In genomic region chr12:121214171-121214777, GRCh38 we compare ENCODE assay signal across 9 cellular contexts. TPM values are rescaled to one million over a fixed set of nuclear protein-coding genes. Genes with fewer than 3 reads are reported as not detected.
DNase-seq lines count a peak whose midpoint lies in the region; ATAC-seq and TF ChIP-seq lines count a peak whose summit lies in the region.
"Had no signal": no experiment of that assay in that cellular context is flagged by ENCODE, and none has a peak within 500 bp of the region (broad histone marks: within the 10 kb centered on the region; RNA-seq: fewer than 3 reads in every experiment).

No MANE protein-coding gene starts in this region.

- ATAC-seq in HG02678 (IDR thresholded peaks at IDR 0.05; ENCODE audit: unreplicated experiment): no peak
- no peak for ATAC-seq in HG03442 (IDR thresholded peaks at IDR 0.05; ENCODE audit: unreplicated experiment)

- H3K4me3 ChIP-seq in tibial nerve: no peak overlapping the region

- peak overlapping the region; percentile 34 for H3K27ac Mint-ChIP-seq in activated naive CD4-positive, alpha-beta T cell treated with anti-CD3 and anti-CD28 coated beads for 36 hours
- H3K27ac Mint-ChIP-seq in activated T-helper 2 cell treated with anti-CD3 and anti-CD28 coated beads, Interferon-gamma antibody, Interleukin-2, Interleukin-4, amounts not matched to agents 10 μg/mL and 5 μg/mL and 100 μg/mL, durations not matched to agents 14 hours and 24 hours and 36 hours: peak overlapping the region; percentile 75
- peak overlapping the region in 5 of 6 donors; percentile 2 to 69 (median 33) for H3K27ac Mint-ChIP-seq in immature natural killer cell

- H3K27me3 Mint-ChIP-seq in activated naive CD4-positive, alpha-beta T cell treated with anti-CD3 and anti-CD28 coated beads for 36 hours (ENCODE audit: low read depth): no peaks in the 10 kb centered on the region
- H3K27me3 Mint-ChIP-seq in activated T-helper 2 cell treated with anti-CD3 and anti-CD28 coated beads, Interferon-gamma antibody, Interleukin-2, Interleukin-4, amounts not matched to agents 10 μg/mL and 5 μg/mL and 100 μg/mL, durations not matched to agents 14 hours and 24 hours and 36 hours (ENCODE audit: low read depth): no peaks in the 10 kb centered on the region
- H3K27me3 Mint-ChIP-seq in immature natural killer cell (ENCODE audit: low read depth in 3 of 3): peaks cover 7 to 8% (median 7%) of the 10 kb centered on the region in 3 donors

- CTCF ChIA-PET in activated naive CD4-positive, alpha-beta T cell treated with anti-CD3 and anti-CD28 coated beads for 36 hours (lab: Charles Lee): interaction anchor here (0.8 to 1.4 kb wide), 2 partner anchors 9 to 16 kb away, joined by 3 read pairs; no protein-coding TSS in a partner anchor

- peak; percentile 52 for DNase-seq in activated naive CD4-positive, alpha-beta T cell treated with anti-CD3 and anti-CD28 coated beads for 36 hours
- no peak for DNase-seq in activated naive CD4-positive, alpha-beta T cell treated with anti-CD3 and anti-CD28 coated beads, Interleukin-2, amount 50 U/mL, for 16 hours
- no peak for DNase-seq in activated T-helper 2 cell treated with anti-CD3 and anti-CD28 coated beads, Interferon-gamma antibody, Interleukin-2, Interleukin-4, amounts not matched to agents 10 μg/mL and 5 μg/mL and 100 μg/mL, durations not matched to agents 14 hours and 24 hours and 36 hours (ENCODE audit: low spot score)
- no peak for DNase-seq in immature natural killer cell
- DNase-seq in tibial nerve (ENCODE audit: low spot score in 2 of 2): no peak
- no peak for DNase-seq in NCI-H1092 (lab: John Stamatoyannopoulos, UW)
- DNase-seq: DMS 273 treated with DMSO at 0.1 percent for 48 hours had no signal

- no peaks in the 10 kb centered on the region for H3K9me3 ChIP-seq in tibial nerve

- peaks cover 0 to 30% (median 19%) of the 10 kb centered on the region in 4 donors for H3K4me1 ChIP-seq in tibial nerve

- peaks cover 0 to 39% (median 10%) of the 10 kb centered on the region in 3 donors for H3K36me3 ChIP-seq in tibial nerve

- 78 to 81% methylated on average over 11 of the region's 11 CpGs for WGBS in tibial nerve, 2 donors

- no peak for TF ChIP-seq CTCF in tibial nerve (IDR thresholded peaks at IDR 0.05)

- H3K27me3 ChIP-seq in tibial nerve: no peaks in the 10 kb centered on the region

- intact Hi-C loops in activated naive CD4-positive, alpha-beta T cell treated with anti-CD3 and anti-CD28 coated beads for 36 hours (cut with micrococcal nuclease): loop anchor here (1.0 to 10.0 kb wide), 3 partner anchors 9 to 629 kb away; partner anchors contain the start of gene POP5
- intact Hi-C loops in activated T-helper 2 cell treated with anti-CD3 and anti-CD28 coated beads, Interferon-gamma antibody, Interleukin-2, Interleukin-4, amounts not matched to agents 10 μg/mL and 5 μg/mL and 100 μg/mL, durations not matched to agents 14 hours and 24 hours and 36 hours (cut with micrococcal nuclease): loop anchor here (1.0 to 5.0 kb wide), 3 partner anchors 9 to 177 kb away; partner anchors contain the start of gene OASL

- H3K4me1 Mint-ChIP-seq in activated naive CD4-positive, alpha-beta T cell treated with anti-CD3 and anti-CD28 coated beads for 36 hours (ENCODE audit: low read depth): peaks cover 31% of the 10 kb centered on the region
- peaks cover 41% of the 10 kb centered on the region for H3K4me1 Mint-ChIP-seq in activated T-helper 2 cell treated with anti-CD3 and anti-CD28 coated beads, Interferon-gamma antibody, Interleukin-2, Interleukin-4, amounts not matched to agents 10 μg/mL and 5 μg/mL and 100 μg/mL, durations not matched to agents 14 hours and 24 hours and 36 hours (ENCODE audit: low read depth)
- H3K4me1 Mint-ChIP-seq in immature natural killer cell: peaks cover 24 to 30% of the 10 kb centered on the region in 2 donors

- H3K9me3 Mint-ChIP-seq in activated naive CD4-positive, alpha-beta T cell treated with anti-CD3 and anti-CD28 coated beads for 36 hours: no peaks in the 10 kb centered on the region
- H3K9me3 Mint-ChIP-seq in activated T-helper 2 cell treated with anti-CD3 and anti-CD28 coated beads, Interferon-gamma antibody, Interleukin-2, Interleukin-4, amounts not matched to agents 10 μg/mL and 5 μg/mL and 100 μg/mL, durations not matched to agents 14 hours and 24 hours and 36 hours: no peaks in the 10 kb centered on the region
- H3K9me3 Mint-ChIP-seq in immature natural killer cell: no peaks in the 10 kb centered on the region

- no peak for TF ChIP-seq POLR2A in tibial nerve (IDR thresholded peaks at IDR 0.05)

- peaks cover 11% of the 10 kb centered on the region for H3K36me3 Mint-ChIP-seq in activated naive CD4-positive, alpha-beta T cell treated with anti-CD3 and anti-CD28 coated beads for 36 hours (ENCODE audit: low read depth)
- peaks cover 46% of the 10 kb centered on the region for H3K36me3 Mint-ChIP-seq in activated T-helper 2 cell treated with anti-CD3 and anti-CD28 coated beads, Interferon-gamma antibody, Interleukin-2, Interleukin-4, amounts not matched to agents 10 μg/mL and 5 μg/mL and 100 μg/mL, durations not matched to agents 14 hours and 24 hours and 36 hours (ENCODE audit: low read depth)
- H3K36me3 Mint-ChIP-seq in immature natural killer cell: peaks cover 5 to 12% (median 8%) of the 10 kb centered on the region in 3 donors

- H3K4me3 Mint-ChIP-seq in activated naive CD4-positive, alpha-beta T cell treated with anti-CD3 and anti-CD28 coated beads for 36 hours: no peak overlapping the region
- H3K4me3 Mint-ChIP-seq in activated T-helper 2 cell treated with anti-CD3 and anti-CD28 coated beads, Interferon-gamma antibody, Interleukin-2, Interleukin-4, amounts not matched to agents 10 μg/mL and 5 μg/mL and 100 μg/mL, durations not matched to agents 14 hours and 24 hours and 36 hours (ENCODE audit: low read depth): peak overlapping the region; percentile 18
- no peak overlapping the region for H3K4me3 Mint-ChIP-seq in immature natural killer cell

- TF ChIP-seq EP300 in tibial nerve (IDR thresholded peaks at IDR 0.05): no peak

- peak overlapping the region in 3 of 4 donors; percentile 51 to 73 (median 57) for H3K27ac ChIP-seq in tibial nerve

RNA-seq across cellular contexts. Expression of gene P2RX4, which starts 4.3 kb away (rescaled TPM):
- 10 to 100 TPM; 14.2 to 18.0 TPM for total RNA-seq in activated naive CD4-positive, alpha-beta T cell treated with anti-CD3 and anti-CD28 coated beads for 36 hours
- total RNA-seq in activated T-helper 2 cell treated with anti-CD3 and anti-CD28 coated beads, Interferon-gamma antibody, Interleukin-2, Interleukin-4, amounts not matched to agents 10 μg/mL and 5 μg/mL and 100 μg/mL, durations not matched to agents 14 hours and 24 hours and 36 hours: 25.1 and 25.2 TPM in 2 replicates
- 10 to 100 TPM; 38.2 to 49.0 (median 47.7) TPM for polyA plus RNA-seq in immature natural killer cell
- 10 to 100 TPM; 20.1 to 57.2 (median 33.6) TPM for total RNA-seq in tibial nerve
